In the genomic region with DNA sequence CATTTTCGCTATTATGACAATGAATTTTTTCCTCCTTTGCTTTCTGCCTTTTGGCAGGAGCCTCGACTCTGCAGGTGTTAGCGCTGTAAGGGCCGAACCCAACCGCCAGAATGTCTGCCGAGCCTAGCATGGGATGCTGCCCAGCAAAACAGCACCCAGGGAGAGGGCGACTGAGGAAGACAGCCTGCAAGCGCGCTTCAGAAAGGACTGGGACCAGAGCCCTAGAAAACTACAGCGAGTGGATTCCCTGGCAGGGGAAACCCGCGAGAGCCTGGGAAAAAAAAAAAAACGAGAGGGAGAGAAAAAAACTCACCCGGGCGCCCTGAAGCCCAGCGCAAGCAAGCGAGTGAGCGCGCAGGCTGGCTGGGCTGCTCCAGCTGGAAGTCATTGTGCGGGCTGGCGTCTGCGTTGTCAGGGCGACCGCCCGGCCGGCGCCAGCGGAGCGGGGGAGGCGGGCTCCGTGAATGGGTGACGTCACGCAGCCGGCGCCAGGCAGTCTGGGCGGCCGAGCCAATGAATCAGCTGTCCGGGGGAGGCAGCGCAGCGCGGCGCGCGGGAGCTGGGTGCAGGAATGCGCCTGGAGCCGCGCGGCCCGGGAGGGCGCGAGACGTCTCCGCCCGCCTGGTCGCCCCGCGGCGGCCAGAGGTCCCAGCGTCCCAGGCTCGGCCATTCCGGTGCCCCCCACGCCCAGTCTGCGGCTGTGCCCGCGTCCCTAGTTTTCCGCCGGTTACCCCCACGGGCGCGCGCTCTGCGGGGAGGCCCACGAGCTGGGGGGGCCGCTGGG, we compare ENCODE assay signal across 1 cellular context.
TF ChIP-seq lines count a peak whose summit lies in the region.

No MANE protein-coding gene starts in this region.

TF ChIP-seq in SK-N-SH, 30 proteins besides CTCF, POLR2A, EP300 and RAD21 (continued from another document):
- TF ChIP-seq NFIC (IDR thresholded peaks at IDR 0.05; ENCODE audit: borderline replicate concordance) (peak; percentile 76), SIN3A (IDR thresholded peaks at IDR 0.05; ENCODE audit: borderline replicate concordance, low read depth, low read length) (peak; percentile 99), ELF1 (IDR thresholded peaks at IDR 0.05) (0 out of 2 replicates have a peak, but pooled peaks have one; percentile 24), RCOR1 (IDR thresholded peaks at IDR 0.05; ENCODE audit: low read length) (peak; percentile 82; the same call in 1 of the 2 replicates), JUND (IDR thresholded peaks at IDR 0.05) (peak; percentile 65; the same call in 1 of the 2 replicates), CHD2 (IDR thresholded peaks at IDR 0.05; ENCODE audit: low read length, partially characterized antibody) (peak; percentile 97), FOXM1 (IDR thresholded peaks at IDR 0.05; ENCODE audit: low read depth) (peak; percentile 86), NRF1 (IDR thresholded peaks at IDR 0.05; ENCODE audit: low read depth, low read length) (peak; percentile 54), EZH2phosphoT487 (IDR thresholded peaks at IDR 0.05; ENCODE audit: borderline replicate concordance, low read depth) (no peak), POLR2AphosphoS5 (IDR thresholded peaks at IDR 0.05; ENCODE audit: low read depth, low read length) (peak; percentile 73), TEAD4 (IDR thresholded peaks at IDR 0.05; ENCODE audit: borderline replicate concordance, insufficient read depth) (peak; percentile 76; the same call in 1 of the 2 replicates)
- TF ChIP-seq, protein P1, sequence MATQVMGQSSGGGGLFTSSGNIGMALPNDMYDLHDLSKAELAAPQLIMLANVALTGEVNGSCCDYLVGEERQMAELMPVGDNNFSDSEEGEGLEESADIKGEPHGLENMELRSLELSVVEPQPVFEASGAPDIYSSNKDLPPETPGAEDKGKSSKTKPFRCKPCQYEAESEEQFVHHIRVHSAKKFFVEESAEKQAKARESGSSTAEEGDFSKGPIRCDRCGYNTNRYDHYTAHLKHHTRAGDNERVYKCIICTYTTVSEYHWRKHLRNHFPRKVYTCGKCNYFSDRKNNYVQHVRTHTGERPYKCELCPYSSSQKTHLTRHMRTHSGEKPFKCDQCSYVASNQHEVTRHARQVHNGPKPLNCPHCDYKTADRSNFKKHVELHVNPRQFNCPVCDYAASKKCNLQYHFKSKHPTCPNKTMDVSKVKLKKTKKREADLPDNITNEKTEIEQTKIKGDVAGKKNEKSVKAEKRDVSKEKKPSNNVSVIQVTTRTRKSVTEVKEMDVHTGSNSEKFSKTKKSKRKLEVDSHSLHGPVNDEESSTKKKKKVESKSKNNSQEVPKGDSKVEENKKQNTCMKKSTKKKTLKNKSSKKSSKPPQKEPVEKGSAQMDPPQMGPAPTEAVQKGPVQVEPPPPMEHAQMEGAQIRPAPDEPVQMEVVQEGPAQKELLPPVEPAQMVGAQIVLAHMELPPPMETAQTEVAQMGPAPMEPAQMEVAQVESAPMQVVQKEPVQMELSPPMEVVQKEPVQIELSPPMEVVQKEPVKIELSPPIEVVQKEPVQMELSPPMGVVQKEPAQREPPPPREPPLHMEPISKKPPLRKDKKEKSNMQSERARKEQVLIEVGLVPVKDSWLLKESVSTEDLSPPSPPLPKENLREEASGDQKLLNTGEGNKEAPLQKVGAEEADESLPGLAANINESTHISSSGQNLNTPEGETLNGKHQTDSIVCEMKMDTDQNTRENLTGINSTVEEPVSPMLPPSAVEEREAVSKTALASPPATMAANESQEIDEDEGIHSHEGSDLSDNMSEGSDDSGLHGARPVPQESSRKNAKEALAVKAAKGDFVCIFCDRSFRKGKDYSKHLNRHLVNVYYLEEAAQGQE (IDR thresholded peaks at IDR 0.05; ENCODE audit: low read depth, low read length): peak; percentile 54; the same call in 1 of the 2 replicates
- TF ChIP-seq, protein P2, sequence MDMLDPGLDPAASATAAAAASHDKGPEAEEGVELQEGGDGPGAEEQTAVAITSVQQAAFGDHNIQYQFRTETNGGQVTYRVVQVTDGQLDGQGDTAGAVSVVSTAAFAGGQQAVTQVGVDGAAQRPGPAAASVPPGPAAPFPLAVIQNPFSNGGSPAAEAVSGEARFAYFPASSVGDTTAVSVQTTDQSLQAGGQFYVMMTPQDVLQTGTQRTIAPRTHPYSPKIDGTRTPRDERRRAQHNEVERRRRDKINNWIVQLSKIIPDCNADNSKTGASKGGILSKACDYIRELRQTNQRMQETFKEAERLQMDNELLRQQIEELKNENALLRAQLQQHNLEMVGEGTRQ (IDR thresholded peaks at IDR 0.05; ENCODE audit: borderline replicate concordance, low read depth, low read length): no peak
- TF ChIP-seq, protein P3, sequence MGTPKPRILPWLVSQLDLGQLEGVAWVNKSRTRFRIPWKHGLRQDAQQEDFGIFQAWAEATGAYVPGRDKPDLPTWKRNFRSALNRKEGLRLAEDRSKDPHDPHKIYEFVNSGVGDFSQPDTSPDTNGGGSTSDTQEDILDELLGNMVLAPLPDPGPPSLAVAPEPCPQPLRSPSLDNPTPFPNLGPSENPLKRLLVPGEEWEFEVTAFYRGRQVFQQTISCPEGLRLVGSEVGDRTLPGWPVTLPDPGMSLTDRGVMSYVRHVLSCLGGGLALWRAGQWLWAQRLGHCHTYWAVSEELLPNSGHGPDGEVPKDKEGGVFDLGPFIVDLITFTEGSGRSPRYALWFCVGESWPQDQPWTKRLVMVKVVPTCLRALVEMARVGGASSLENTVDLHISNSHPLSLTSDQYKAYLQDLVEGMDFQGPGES (IDR thresholded peaks at IDR 0.05; ENCODE audit: low read depth, low read length): no peak
TF ChIP-seq in SK-N-SH: peak in this region for 22.
